8 cellular contexts compared by ENCODE assay signal in genomic region chr19:11673608-11674041, GRCh38.
DNase-seq lines count a peak whose midpoint lies in the region; ATAC-seq, FAIRE-seq and TF ChIP-seq lines count a peak whose summit lies in the region.

No MANE protein-coding gene starts in this region.

- WGBS in mammary epithelial cell (ENCODE audit: low coverage, missing lambda C conversion rate): 10% methylated on average over 10 of the region's 14 CpGs

- in situ Hi-C loops in mammary epithelial cell (cut with MboI; ENCODE audit: low sequenced_read_pairs in 2 of 2): no loop called here

- H3K9me3 ChIP-seq in mammary epithelial cell (replicated peaks; ENCODE audit: insufficient read depth, low read length): peaks cover 4% of the 10 kb centered on the region

- H3K9ac ChIP-seq in mammary epithelial cell (ENCODE audit: insufficient read depth, low read length): no peak overlapping the region

- ATAC-seq in HG03571 (IDR thresholded peaks at IDR 0.05; ENCODE audit: unreplicated experiment) (no peak), HG03045 (IDR thresholded peaks at IDR 0.05; ENCODE audit: unreplicated experiment) (no peak)

- DNase-seq in D721Med (ENCODE audit: insufficient read length, low spot score) (peak; percentile 42), mammary epithelial cell (no peak), iPS-NIHi7 (ENCODE audit: extremely low spot score) (peak; percentile 81), skeletal muscle cell (ENCODE audit: low read depth) (no peak), NCI-H446 (lab: John Stamatoyannopoulos, UW) (no peak)

- dilution Hi-C loops in mammary epithelial cell (cut with HindIII; ENCODE audit: low sequenced_read_pairs): no loop called here

- H2AFZ ChIP-seq in mammary epithelial cell (ENCODE audit: low read depth, low read length): peak overlapping the region; percentile 40

- H3K4me3 ChIP-seq in mammary epithelial cell (replicated peaks in 1 of 3; ENCODE audit: insufficient read depth in 1 of 3, low read depth in 2 of 3, low read length in 3 of 3): peak overlapping the region in 1 of 3 experiments; percentile 24
- peak overlapping the region; percentile 20 for H3K4me3 ChIP-seq in skeletal muscle cell (ENCODE audit: low read depth, low read length)

- no peaks in the 10 kb centered on the region for H3K4me1 ChIP-seq in mammary epithelial cell (ENCODE audit: insufficient read depth, low read length)

- no peaks in the 10 kb centered on the region for H3K36me3 ChIP-seq in mammary epithelial cell (ENCODE audit: insufficient read depth, low read length)

- peak overlapping the region; percentile 4 for H3K4me2 ChIP-seq in mammary epithelial cell (ENCODE audit: insufficient read depth, low read depth, low read length)

- no peaks in the 10 kb centered on the region for H4K20me1 ChIP-seq in mammary epithelial cell (ENCODE audit: insufficient read depth, low read length)

- H3K27ac ChIP-seq in mammary epithelial cell (ENCODE audit: insufficient read depth, low read depth, low read length): no peak overlapping the region

- CTCF ChIA-PET in mammary epithelial cell (lab: Charles Lee; ENCODE audit: low non-redundant PET): no interaction called here

- no peaks in the 10 kb centered on the region for H3K27me3 ChIP-seq in mammary epithelial cell (ENCODE audit: insufficient read depth, low read length)

- no peaks in the 10 kb centered on the region for H3K79me2 ChIP-seq in mammary epithelial cell (ENCODE audit: insufficient read depth, low read length)

- TF ChIP-seq CTCF in D721Med (IDR thresholded peaks at IDR 0.05; ENCODE audit: insufficient read depth, missing control alignments): peak; percentile 3
- peak; percentile 35; the same call in 1 of the 2 replicates for TF ChIP-seq CTCF in LNCAP (IDR thresholded peaks at IDR 0.05)
- peak; percentile 26 to 62 for TF ChIP-seq CTCF in mammary epithelial cell (conservative IDR thresholded peaks at IDR 0.05 in 1 of 2, IDR thresholded peaks at IDR 0.05 in 1 of 2; ENCODE audit: extremely low read depth in 1 of 2, insufficient read depth in 1 of 2, low read depth in 1 of 2, low read length in 2 of 2)

- intact Hi-C loops in mammary epithelial cell (cut with micrococcal nuclease): no loop called here

- BruUV-seq in mammary epithelial cell (replicated peaks; lab: Mats Ljungman, UMichigan): no TSS peak

- FAIRE-seq in D721Med (lab: Jason Lieb, UNC): no peak

Comparison
In these comparisons a context has a peak if more than half of its experiments do, and no peak if none do; other contexts are left out.
1. DNase-seq: peak in D721Med (single experiment) and iPS-NIHi7 (single experiment); none in mammary epithelial cell (single experiment), skeletal muscle cell (single experiment) and NCI-H446 (0 of 2).
2. Peak in every context shown above with its lines, with median percentiles within 50 percentile points of each other: CTCF ChIP-seq.